ENCODE assay signal across 29 cellular contexts in the genomic region with DNA sequence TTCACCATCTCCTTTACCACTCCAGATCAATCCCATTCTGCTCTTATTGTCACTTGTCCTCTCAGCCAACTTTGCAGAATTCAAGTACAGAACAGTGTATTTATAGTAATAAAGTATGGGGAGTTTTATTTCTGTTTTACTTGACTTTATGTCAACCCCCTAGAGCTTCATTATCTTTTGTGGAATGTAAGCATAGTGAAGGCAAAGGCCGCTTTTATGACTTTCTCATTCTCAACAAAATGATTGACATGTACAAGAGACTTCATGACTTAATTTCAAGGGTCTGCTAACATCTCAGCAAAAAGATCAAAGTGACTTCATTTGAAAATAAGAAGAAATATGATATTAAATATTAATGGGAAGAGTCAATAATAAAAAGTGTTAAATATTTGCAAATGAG.
"Had no signal": no experiment of that assay in that cellular context is flagged by ENCODE, and none has a peak within 500 bp of the region (broad histone marks: within the 10 kb centered on the region; RNA-seq: fewer than 3 reads in every experiment).

No MANE protein-coding gene starts in this region.

- H3K36me3 ChIP-seq: ascending aorta, breast epithelium, cardiac muscle cell, esophagus muscularis mucosa, gastrocnemius medialis, heart right ventricle, WERI-Rb-1 had no signal

- H3K4me3 ChIP-seq: ascending aorta, breast epithelium, cardiac muscle cell, coronary artery, dorsolateral prefrontal cortex, esophagus muscularis mucosa, gastrocnemius medialis, heart right ventricle had no signal

- H3K4me1 ChIP-seq: ascending aorta, breast epithelium, esophagus muscularis mucosa, foreskin keratinocyte, gastrocnemius medialis, heart right ventricle had no signal

- H3K9me3 ChIP-seq: ascending aorta, breast epithelium, esophagus muscularis mucosa, gastrocnemius medialis, heart right ventricle had no signal

- H3K27me3 ChIP-seq: ascending aorta, breast epithelium, cardiac muscle cell, dorsolateral prefrontal cortex, esophagus muscularis mucosa, gastrocnemius medialis, heart right ventricle had no signal

- H3K27ac ChIP-seq: ascending aorta, breast epithelium, cardiac muscle cell, coronary artery, dorsolateral prefrontal cortex, esophagus muscularis mucosa, foreskin keratinocyte, gastrocnemius medialis, heart right ventricle, WERI-Rb-1 had no signal

- DNase-seq: activated B cell treated with CpG ODN at 0.5 μM for 24 hours; activated CD4-positive, alpha-beta memory T cell treated with anti-CD3 and anti-CD28 coated beads, Interleukin-2, amount 10 ng/mL, durations not matched to agents 7 days and 5 days; activated CD4-positive, alpha-beta T cell treated with anti-CD3 and anti-CD28 coated beads, Interleukin-2, amount 10 ng/mL, durations not matched to agents 7 days and 5 days; activated CD4-positive, alpha-beta T cell treated with anti-CD3 and anti-CD28 coated beads, Interleukin-2, amount 50 U/mL, for 4 hours; activated CD8-positive, alpha-beta memory T cell treated with anti-CD3 and anti-CD28 coated beads, Interleukin-2, amount 50 U/mL, for 48 hours; activated gamma-delta T cell; activated naive CD4-positive, alpha-beta T cell; activated naive CD4-positive, alpha-beta T cell treated with anti-CD3 and anti-CD28 coated beads, Interleukin-2, amount 10 ng/mL, durations not matched to agents 7 days and 5 days; activated naive CD8-positive, alpha-beta T cell treated with anti-CD3 and anti-CD28 coated beads, Interleukin-2, amount 10 ng/mL, durations not matched to agents 7 days and 5 days; activated T-cell treated with anti-CD3 and anti-CD28 coated beads for 4 hours; activated T-cell treated with anti-CD3 and anti-CD28 coated beads, Interleukin-2, amount 50 U/mL, for 24 hours; activated T-cell treated with anti-CD3 and anti-CD28 coated beads, Interleukin-2, amount 50 U/mL, for 72 hours; central memory CD4-positive, alpha-beta T cell; dorsolateral prefrontal cortex; effector memory CD4-positive, alpha-beta T cell; endodermal cell; erythroblast; foreskin keratinocyte; gastrocnemius medialis; heart right ventricle; T-helper 1 cell; T-helper 17 cell; T1000; WERI-Rb-1 had no signal
